11 cellular contexts compared by ENCODE assay signal in the genomic region with DNA sequence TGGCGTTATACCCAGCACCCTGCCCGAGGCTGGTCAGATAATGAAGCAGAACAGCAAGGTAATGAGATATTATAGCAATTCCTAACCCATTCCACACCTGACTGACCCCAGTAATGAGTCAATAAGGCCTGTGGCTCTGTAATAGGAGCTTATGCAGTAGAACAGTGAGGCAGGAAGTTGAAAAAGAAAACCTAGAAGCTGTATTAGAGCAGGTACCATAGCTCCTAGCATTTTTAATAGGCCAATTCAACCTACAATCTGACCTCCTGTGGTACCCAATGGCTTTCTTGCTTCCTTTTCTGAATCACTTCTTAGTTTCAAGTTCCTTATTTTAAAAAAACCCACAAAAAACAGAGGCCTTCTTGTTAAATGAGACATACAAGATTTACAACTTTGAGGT. TPM values are rescaled to one million over a fixed set of nuclear protein-coding genes. Genes with fewer than 3 reads are reported as not detected.
DNase-seq lines count a peak whose midpoint lies in the region; ATAC-seq and TF ChIP-seq lines count a peak whose summit lies in the region.
"Had no signal": no experiment of that assay in that cellular context is flagged by ENCODE, and none has a peak within 500 bp of the region (broad histone marks: within the 10 kb centered on the region; RNA-seq: fewer than 3 reads in every experiment).

No MANE protein-coding gene starts in this region.

- peaks cover 0 to 8% of the 10 kb centered on the region in 2 donors for H3K9me3 ChIP-seq in right atrium auricular region
- H3K9me3 ChIP-seq in spleen = peaks cover 0 to 47% (median 33%) of the 10 kb centered on the region in 8 donors

- TF ChIP-seq POLR2A in spleen (IDR thresholded peaks at IDR 0.05) = no peak

- H3K4me3 ChIP-seq in right atrium auricular region (no peak overlapping the region), spleen (no peak overlapping the region)

- ATAC-seq in HG03342 (IDR thresholded peaks at IDR 0.05; ENCODE audit: unreplicated experiment) = peak; percentile 99

- H3K4me1 ChIP-seq in right atrium auricular region (no peaks in the 10 kb centered on the region), spleen (no peaks in the 10 kb centered on the region)

- H3K27me3 ChIP-seq in right atrium auricular region = no peaks in the 10 kb centered on the region
- peaks cover 0 to 20% (median 0%) of the 10 kb centered on the region in 7 donors for H3K27me3 ChIP-seq in spleen (replicated peaks in 1 of 7)

- intact Hi-C loops in spleen (cut with DNase I; ENCODE audit: low total_unique reads) = no loop called here

- 21 to 58% (median 26%) methylated on average over 2 of the region's 2 CpGs for WGBS in spleen, 5 donors

- TF ChIP-seq CTCF in GM20000 (IDR thresholded peaks at IDR 0.05; ENCODE audit: extremely low read depth, missing control alignments) (no peak), right atrium auricular region (IDR thresholded peaks at IDR 0.05) (no peak), spleen (IDR thresholded peaks at IDR 0.05 in 8 of 11, conservative IDR thresholded peaks at IDR 0.05 in 3 of 11) (no peak)

- H3K27ac ChIP-seq in right atrium auricular region = no peak overlapping the region
- H3K27ac ChIP-seq in spleen = no peak overlapping the region
- H3K27ac ChIP-seq: KMS-11 had no signal

- peak; percentile 30 for DNase-seq in DMS53 (lab: John Stamatoyannopoulos, UW)
- peak; percentile 20 for DNase-seq in GM20000 (ENCODE audit: low spot score)
- DNase-seq in NOMO-1 treated with dmso at 0.1 percent for 144 hours (lab: John Stamatoyannopoulos, UW; ENCODE audit: unreplicated experiment) = peak; percentile 83
- DNase-seq in right atrium auricular region (ENCODE audit: low spot score) = no peak
- no peak for DNase-seq in cerebellum (ENCODE audit: low spot score)
- no peak for DNase-seq in spleen
- DNase-seq in DMS114 treated with DMSO at 0.1 percent for 48 hours (lab: John Stamatoyannopoulos, UW; ENCODE audit: unreplicated experiment) = no peak
- DNase-seq: CD4-positive, CD25-positive, alpha-beta regulatory T cell had no signal

- H3K36me3 ChIP-seq in right atrium auricular region = no peaks in the 10 kb centered on the region
- no peaks in the 10 kb centered on the region for H3K36me3 ChIP-seq in spleen

RNA-seq across cellular contexts. Expression of a gene that starts 43.6 kb away (rescaled TPM):
- total RNA-seq in right atrium auricular region = 1 to 10 TPM; 6.5 to 6.7 TPM
- total RNA-seq in cerebellum = 502 TPM
- total RNA-seq in spleen = 1 to 10 TPM in 6 of 7 donors, under 1 TPM in 1; 0.97 to 5.0 (median 3.2) TPM
- under 1 TPM; 0.38 to 0.74 (median 0.48) TPM for polyA plus RNA-seq in spleen
- total RNA-seq: activated T-helper 2 cell treated with anti-CD3 and anti-CD28 coated beads, Interferon-gamma antibody, Interleukin-2, Interleukin-4, amounts not matched to agents 10 μg/mL and 5 μg/mL and 100 μg/mL, durations not matched to agents 14 hours and 24 hours and 36 hours; CD4-positive, CD25-positive, alpha-beta regulatory T cell had no signal

Comparison
In these comparisons a context has a peak if more than half of its experiments do, and no peak if none do; other contexts are left out.
1. DNase-seq: peak in DMS53 (single experiment), GM20000 (single experiment) and NOMO-1 treated with dmso at 0.1 percent for 144 hours (single experiment); none in right atrium auricular region (single experiment), cerebellum (single experiment), spleen (single experiment) and DMS114 treated with DMSO at 0.1 percent for 48 hours (single experiment).
2. RNA of a gene that starts 43.6 kb away (total RNA-seq): 502 TPM in cerebellum (single experiment); 6.5 to 6.7 TPM in right atrium auricular region and 0.97 to 5.0 TPM in spleen; every median in the first group is over 10 times any median in the second.